In the genomic region with DNA sequence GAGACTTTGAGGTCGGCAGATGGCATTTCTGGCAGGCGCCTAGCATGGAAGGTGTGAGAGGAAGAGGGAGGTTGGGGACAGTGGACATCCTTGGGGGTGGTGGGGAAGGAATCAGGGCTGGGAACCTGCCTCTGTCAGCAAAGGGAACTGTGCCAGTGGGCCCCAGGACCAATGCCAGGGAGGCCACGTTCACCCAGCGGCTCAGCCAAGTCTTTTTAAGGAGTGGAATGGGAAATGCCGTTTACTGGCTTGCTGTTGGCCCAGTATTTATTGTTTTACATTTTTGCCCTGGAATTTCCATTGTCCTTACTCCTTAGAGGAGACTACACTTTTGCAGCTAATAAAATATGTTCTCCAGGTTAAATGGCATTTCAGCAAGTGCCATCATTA, we compare ENCODE assay signal across 16 cellular contexts.
A peak's percentile ranks its signal among the peaks of the same experiment; 100 is the strongest.
DNase-seq lines count a peak whose midpoint lies in the region; ATAC-seq and TF ChIP-seq lines count a peak whose summit lies in the region.
"Had no signal": no experiment of that assay in that cellular context is flagged by ENCODE, and none has a peak within 500 bp of the region (broad histone marks: within the 10 kb centered on the region; RNA-seq: fewer than 3 reads in every experiment).

No MANE protein-coding gene starts in this region.

- H3K4me1 Mint-ChIP-seq in HFFc6 (ENCODE audit: low read depth) = peaks cover 50% of the 10 kb centered on the region

- intact Hi-C loops in left lung (cut with DNase I) = no loop called here
- intact Hi-C loops in left colon (cut with DNase I, micrococcal nuclease) = no loop called here

- peaks cover 4% of the 10 kb centered on the region; the same call in 1 of the 2 replicates for H3K9me3 Mint-ChIP-seq in HFFc6

- peak overlapping the region; percentile 54; the same call in 1 of the 2 replicates for H3K27ac Mint-ChIP-seq in HFFc6
- H3K27ac Mint-ChIP-seq: mesothelial cell of epicardium had no signal

- TF ChIP-seq CTCF in HFFc6 (IDR thresholded peaks at IDR 0.05) (no peak), left lung (IDR thresholded peaks at IDR 0.05) (no peak), thoracic aorta (IDR thresholded peaks at IDR 0.05) (no peak)

- no peaks in the 10 kb centered on the region for H3K27me3 ChIP-seq in left lung
- no peaks in the 10 kb centered on the region for H3K27me3 ChIP-seq in thoracic aorta (replicated peaks; ENCODE audit: insufficient read depth)
- H3K27me3 ChIP-seq in effector memory CD4-positive, alpha-beta T cell (replicated peaks; ENCODE audit: control insufficient read depth, insufficient read depth, low read length, poor library complexity, severe bottlenecking) = no peaks in the 10 kb centered on the region
- H3K27me3 ChIP-seq: dorsolateral prefrontal cortex had no signal

- peaks cover 13% of the 10 kb centered on the region for H3K27me3 Mint-ChIP-seq in HFFc6 (ENCODE audit: insufficient read depth)

- DNase-seq in HFFc6 = no peak
- DNase-seq in cerebellar cortex (ENCODE audit: low spot score) = peak; percentile 76
- no peak for DNase-seq in left lung
- DNase-seq in thoracic aorta (ENCODE audit: low spot score) = no peak
- no peak for DNase-seq in effector memory CD4-positive, alpha-beta T cell
- no peak for DNase-seq in left colon
- DNase-seq in DMS53 (lab: John Stamatoyannopoulos, UW) = no peak
- DNase-seq in iPS-NIHi7 (ENCODE audit: extremely low spot score) = no peak
- DNase-seq: activated CD4-positive, alpha-beta T cell treated with anti-CD3 and anti-CD28 coated beads for 48 hours; activated T-cell treated with anti-CD3 and anti-CD28 coated beads, Interleukin-2, amount 50 U/mL, for 1 hour; amniotic stem cell; NK-92 treated with Interleukin-12 subunit alpha and Interleukin-12 subunit beta, amount 100 ng/mL, for 24 hours; SHP77 treated with DMSO at 0.1 percent for 48 hours; T1000 had no signal

- H3K4me3 ChIP-seq in left lung (no peak overlapping the region), thoracic aorta (peak overlapping the region; percentile 28)
- no peak overlapping the region for H3K4me3 ChIP-seq in effector memory CD4-positive, alpha-beta T cell (ENCODE audit: insufficient read depth, low read depth, low read length, poor library complexity, severe bottlenecking)

- no peak overlapping the region for H3K4me3 Mint-ChIP-seq in HFFc6
- H3K4me3 Mint-ChIP-seq: mesothelial cell of epicardium had no signal

- no peaks in the 10 kb centered on the region for H3K36me3 ChIP-seq in left lung
- H3K36me3 ChIP-seq in thoracic aorta = no peaks in the 10 kb centered on the region
- no peaks in the 10 kb centered on the region for H3K36me3 ChIP-seq in effector memory CD4-positive, alpha-beta T cell (ENCODE audit: control insufficient read depth, insufficient read depth, low read length)

- peak; percentile 6 for ATAC-seq in left lung
- ATAC-seq in thoracic aorta (ENCODE audit: insufficient number of reproducible peaks, low FRiP score, low read depth) = no peak
- no peak for ATAC-seq in left colon

- H3K27ac ChIP-seq in left lung = peak overlapping the region in 1 of 2 donors; percentile 40
- H3K27ac ChIP-seq in thoracic aorta = peak overlapping the region; percentile 39 to 48
- H3K27ac ChIP-seq in effector memory CD4-positive, alpha-beta T cell (ENCODE audit: insufficient read depth, low read length, poor library complexity, severe bottlenecking) = no peak overlapping the region

- H3K36me3 Mint-ChIP-seq in HFFc6 (ENCODE audit: low read depth) = peaks cover 6% of the 10 kb centered on the region

- no peaks in the 10 kb centered on the region for H3K9me3 ChIP-seq in left lung
- no peaks in the 10 kb centered on the region for H3K9me3 ChIP-seq in thoracic aorta
- H3K9me3 ChIP-seq in effector memory CD4-positive, alpha-beta T cell (ENCODE audit: control insufficient read depth, low read length) = no peaks in the 10 kb centered on the region

- peaks cover 0 to 22% of the 10 kb centered on the region in 2 donors for H3K4me1 ChIP-seq in left lung
- peaks cover 16 to 26% of the 10 kb centered on the region in 2 donors for H3K4me1 ChIP-seq in thoracic aorta (ENCODE audit: control insufficient read depth in 1 of 2, low read depth in 2 of 2)
- no peaks in the 10 kb centered on the region for H3K4me1 ChIP-seq in effector memory CD4-positive, alpha-beta T cell (ENCODE audit: control insufficient read depth, insufficient read depth, low read length, poor library complexity, severe bottlenecking)
